In the genomic region with DNA sequence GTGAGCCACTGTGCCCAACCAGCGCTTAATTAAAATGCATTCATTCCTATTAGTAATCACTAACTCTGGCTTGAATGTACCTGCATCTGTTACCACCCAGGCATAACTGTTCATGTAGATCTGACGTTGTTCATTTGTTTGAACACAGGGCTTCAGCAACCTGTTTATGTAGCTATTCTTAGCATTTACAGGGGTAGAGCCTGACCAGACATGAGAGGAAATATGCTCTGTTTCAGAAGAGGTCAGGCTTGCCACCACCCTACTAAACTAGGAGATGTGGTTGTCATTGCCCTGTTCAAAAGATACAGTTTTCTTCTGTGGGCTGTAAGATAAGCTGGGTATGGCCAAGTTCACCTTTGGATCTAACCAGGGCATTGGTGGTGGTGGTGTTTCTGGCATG, we compare ENCODE assay signal across 12 cellular contexts. TPM values are rescaled to one million over a fixed set of nuclear protein-coding genes. Genes with fewer than 3 reads are reported as not detected.
A peak's percentile ranks its signal among the peaks of the same experiment; 100 is the strongest.
DNase-seq lines count a peak whose midpoint lies in the region; ATAC-seq and TF ChIP-seq lines count a peak whose summit lies in the region.
"Had no signal": no experiment of that assay in that cellular context is flagged by ENCODE, and none has a peak within 500 bp of the region (broad histone marks: within the 10 kb centered on the region; RNA-seq: fewer than 3 reads in every experiment).

No MANE protein-coding gene starts in this region.

- H3K9me3 ChIP-seq in neural progenitor cell (ENCODE audit: low read depth) (no peaks in the 10 kb centered on the region), aorta (ENCODE audit: control insufficient read depth, low read length) (no peaks in the 10 kb centered on the region)

- no peak for TF ChIP-seq CTCF in neural progenitor cell (IDR thresholded peaks at IDR 0.05)

- H3K9ac ChIP-seq in neural progenitor cell = no peak overlapping the region

- no peaks in the 10 kb centered on the region for H3F3A ChIP-seq in neural progenitor cell (ENCODE audit: low read depth)

- peak overlapping the region; percentile 63 for H3K27ac Mint-ChIP-seq in neural progenitor cell

- H3K9me3 Mint-ChIP-seq in neural progenitor cell = no peaks in the 10 kb centered on the region
- H3K9me3 Mint-ChIP-seq: HFFc6 had no signal

- peaks cover 10% of the 10 kb centered on the region for H3K4me1 Mint-ChIP-seq in neural progenitor cell

- no peak overlapping the region for H2AFZ ChIP-seq in neural progenitor cell (replicated peaks)

- no peak overlapping the region for H3K4me3 ChIP-seq in neural progenitor cell
- H3K4me3 ChIP-seq in aorta (ENCODE audit: low read length in 2 of 2) = no peak overlapping the region

- no peaks in the 10 kb centered on the region for H3K27me3 ChIP-seq in neural progenitor cell
- H3K27me3 ChIP-seq in aorta (ENCODE audit: control insufficient read depth in 1 of 2, insufficient read depth in 2 of 2, low read length in 1 of 2) = no peaks in the 10 kb centered on the region

- intact Hi-C loops in aorta (cut with DNase I) = no loop called here

- DNase-seq in neural progenitor cell (ENCODE audit: low spot score) = no peak
- DNase-seq in aorta = no peak
- no peak for DNase-seq in activated naive CD4-positive, alpha-beta T cell (lab: John Stamatoyannopoulos, UW)
- DNase-seq in activated T-cell treated with anti-CD3 and anti-CD28 coated beads, Interleukin-2, amount 50 U/mL, for 48 hours = no peak
- DNase-seq: activated CD4-positive, CD25-positive, alpha-beta regulatory T cell treated with anti-CD3 and anti-CD28 coated beads, Interleukin-2, amount 50 U/mL, for 72 hours; HFFc6; left colon; NCI-H1417 treated with DMSO at 0.1 percent for 48 hours had no signal

- H3K4me1 ChIP-seq in neural progenitor cell (peaks cover 4% of the 10 kb centered on the region), aorta (ENCODE audit: control insufficient read depth in 1 of 2, insufficient read depth in 2 of 2, low read length in 2 of 2) (peaks cover 6 to 14% of the 10 kb centered on the region in 2 donors)

- no peaks in the 10 kb centered on the region for H3K36me3 Mint-ChIP-seq in neural progenitor cell

- peaks cover 23% of the 10 kb centered on the region for H4K20me1 ChIP-seq in neural progenitor cell (ENCODE audit: low read depth)

- H3K79me2 ChIP-seq in neural progenitor cell (ENCODE audit: low read depth) = no peaks in the 10 kb centered on the region

- H3K4me3 Mint-ChIP-seq in neural progenitor cell = no peak overlapping the region
- H3K4me3 Mint-ChIP-seq: HFFc6 had no signal

- H3K36me3 ChIP-seq in neural progenitor cell = no peaks in the 10 kb centered on the region
- no peaks in the 10 kb centered on the region for H3K36me3 ChIP-seq in aorta (ENCODE audit: control insufficient read depth in 1 of 2, insufficient read depth in 2 of 2, low read length in 1 of 2)

- no peak overlapping the region for H3K27ac ChIP-seq in neural progenitor cell
- H3K27ac ChIP-seq in aorta (ENCODE audit: low read depth in 1 of 2, low read length in 2 of 2) = peak overlapping the region in 1 of 2 donors; percentile 33

- 48 to 63% methylated on average over 2 of the region's 2 CpGs for WGBS in aorta, 2 donors

- peaks cover 3% of the 10 kb centered on the region for H3K27me3 Mint-ChIP-seq in neural progenitor cell (ENCODE audit: insufficient read depth, low read depth)

- ATAC-seq in GM18909 (IDR thresholded peaks at IDR 0.05; ENCODE audit: poor library complexity, unreplicated experiment) (peak; percentile 54), GM21786 (IDR thresholded peaks at IDR 0.05; ENCODE audit: unreplicated experiment) (peak; percentile 51), HG03521 (IDR thresholded peaks at IDR 0.05; ENCODE audit: unreplicated experiment) (peak; percentile 45), aorta (ENCODE audit: low FRiP score) (no peak)
- ATAC-seq: left colon, Panc1 had no signal

- H3K4me2 ChIP-seq in neural progenitor cell = no peak overlapping the region

RNA-seq across cellular contexts. Expression of a gene that starts 8.8 kb away (rescaled TPM):
- total RNA-seq in neural progenitor cell (ENCODE audit: low replicate concordance) = 21.2 and 28.8 TPM in 2 replicates
- 10 to 100 TPM; 36.1 to 49.7 TPM for total RNA-seq in aorta
- 1 to 10 TPM; 6.1 to 8.2 TPM for polyA plus RNA-seq in aorta
